9 cellular contexts compared by ENCODE assay signal in the genomic region with DNA sequence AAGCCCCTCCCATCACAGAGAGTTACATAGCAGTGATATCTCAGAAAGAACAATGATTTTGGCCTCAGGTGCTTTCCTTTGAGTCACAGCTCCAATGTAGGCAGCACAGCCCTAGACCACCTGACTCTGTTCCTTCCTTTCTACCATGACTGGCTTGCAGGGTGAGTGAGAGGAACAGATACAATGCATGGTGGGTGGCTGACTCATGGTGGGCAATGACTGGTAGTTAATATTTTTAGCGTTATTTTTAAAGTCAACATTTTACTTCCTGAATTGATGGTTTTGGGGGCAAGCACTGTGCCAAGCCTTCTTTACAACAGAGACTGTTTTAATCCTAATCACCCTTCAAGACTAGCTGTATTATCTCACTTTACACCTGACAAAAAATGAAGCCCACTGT. TPM values are rescaled to one million over a fixed set of nuclear protein-coding genes. Genes with fewer than 3 reads are reported as not detected.
A peak's percentile ranks its signal among the peaks of the same experiment; 100 is the strongest.
DNase-seq lines count a peak whose midpoint lies in the region; ATAC-seq and TF ChIP-seq lines count a peak whose summit lies in the region.
"Had no signal": no experiment of that assay in that cellular context is flagged by ENCODE, and none has a peak within 500 bp of the region (broad histone marks: within the 10 kb centered on the region; RNA-seq: fewer than 3 reads in every experiment).

No MANE protein-coding gene starts in this region.

- CTCF ChIA-PET in Calu3 (lab: Charles Lee), result interaction anchor here (0.6 kb wide), 1 partner anchor 1034 kb away, joined by 3 read pairs; no protein-coding TSS in a partner anchor
- CTCF ChIA-PET in CD8-positive, alpha-beta memory T cell (lab: Charles Lee), result no interaction called here

- peak; percentile 49 for ATAC-seq in GM21360 (IDR thresholded peaks at IDR 0.05; ENCODE audit: unreplicated experiment)
- no peak for ATAC-seq in HG03521 (IDR thresholded peaks at IDR 0.05; ENCODE audit: unreplicated experiment)

- peaks cover 21% of the 10 kb centered on the region for H3K27me3 ChIP-seq in CD8-positive, alpha-beta memory T cell (ENCODE audit: insufficient read depth, low read length, poor library complexity, severe bottlenecking)
- H3K27me3 ChIP-seq: uterus had no signal

- in situ Hi-C loops in KBM-7 (cut with MboI; ENCODE audit: low pct_unique_long_range_greater_than_20kb, low sequenced_read_pairs), result no loop called here

- no peak overlapping the region for H3K4me3 Mint-ChIP-seq in Calu3 (ENCODE audit: low read depth, unreplicated experiment)
- peak overlapping the region in 1 of 7 donors; percentile 56 for H3K4me3 Mint-ChIP-seq in CD8-positive, alpha-beta memory T cell

- H3K9me3 ChIP-seq in CD8-positive, alpha-beta memory T cell (ENCODE audit: low read length), result no peaks in the 10 kb centered on the region
- H3K9me3 ChIP-seq: uterus had no signal

- DNase-seq in Calu3, result peak; percentile 43
- DNase-seq in KBM-7, result peak; percentile 60
- DNase-seq in fibroblast of pulmonary artery (ENCODE audit: low read depth), result peak; percentile 33
- DNase-seq in CD8-positive, alpha-beta memory T cell, result no peak
- no peak for DNase-seq in NCI-H345 treated with DMSO at 0.1 percent for 48 hours (lab: John Stamatoyannopoulos, UW; ENCODE audit: unreplicated experiment)
- DNase-seq in germinal center (ENCODE audit: low spot score), result no peak
- DNase-seq: uterus had no signal

- H3K27ac Mint-ChIP-seq in Calu3 (ENCODE audit: unreplicated experiment), result peak overlapping the region; percentile 30
- no peak overlapping the region for H3K27ac Mint-ChIP-seq in CD8-positive, alpha-beta memory T cell

- H3K4me3 ChIP-seq in fibroblast of pulmonary artery (replicated peaks; ENCODE audit: low read depth, low read length), result no peak overlapping the region
- no peak overlapping the region for H3K4me3 ChIP-seq in CD8-positive, alpha-beta memory T cell (ENCODE audit: low read length)
- H3K4me3 ChIP-seq: uterus had no signal

- H3K4me1 Mint-ChIP-seq in Calu3 (ENCODE audit: low read depth, unreplicated experiment), result peaks cover 7% of the 10 kb centered on the region
- H3K4me1 Mint-ChIP-seq in CD8-positive, alpha-beta memory T cell, result peaks cover 15 to 21% (median 20%) of the 10 kb centered on the region in 3 donors

- H3K27ac ChIP-seq in CD8-positive, alpha-beta memory T cell (ENCODE audit: low read depth, low read length), result no peak overlapping the region
- H3K27ac ChIP-seq: uterus had no signal

- peaks cover 12% of the 10 kb centered on the region for H3K4me1 ChIP-seq in CD8-positive, alpha-beta memory T cell (ENCODE audit: insufficient read depth, low read length)
- H3K4me1 ChIP-seq: uterus had no signal

- H3K27me3 Mint-ChIP-seq in Calu3 (ENCODE audit: unreplicated experiment), result no peaks in the 10 kb centered on the region
- peaks cover 30 to 75% of the 10 kb centered on the region in 2 donors for H3K27me3 Mint-ChIP-seq in CD8-positive, alpha-beta memory T cell

- no TSS peak for BruUV-seq in Calu3 (replicated peaks; lab: Mats Ljungman, UMichigan)

- H3K36me3 Mint-ChIP-seq in Calu3 (ENCODE audit: insufficient read depth, unreplicated experiment), result peaks cover 19% of the 10 kb centered on the region
- H3K36me3 Mint-ChIP-seq in CD8-positive, alpha-beta memory T cell, result no peaks in the 10 kb centered on the region

- POLR2A ChIA-PET in CD8-positive, alpha-beta memory T cell (lab: Charles Lee), result no interaction called here

- no peaks in the 10 kb centered on the region for H3K9me3 Mint-ChIP-seq in Calu3 (ENCODE audit: low read depth, unreplicated experiment)
- H3K9me3 Mint-ChIP-seq in CD8-positive, alpha-beta memory T cell, result peaks cover 0 to 3% (median 0%) of the 10 kb centered on the region in 5 donors

- intact Hi-C loops in Calu3 (cut with micrococcal nuclease; ENCODE audit: unreplicated experiment), result no loop called here

- H3K36me3 ChIP-seq in CD8-positive, alpha-beta memory T cell (ENCODE audit: insufficient read depth, low read length), result no peaks in the 10 kb centered on the region
- H3K36me3 ChIP-seq: uterus had no signal

- TF ChIP-seq CTCF in Calu3 (IDR thresholded peaks at IDR 0.05; ENCODE audit: unreplicated experiment) (no peak), fibroblast of pulmonary artery (IDR thresholded peaks at IDR 0.05; ENCODE audit: low read length, missing control alignments) (no peak)

RNA-seq across cellular contexts. Expression of gene ST3GAL6, which starts 32.8 kb away (rescaled TPM):
- 1.7 and 3.2 TPM in 2 replicates for total RNA-seq in Calu3 (2022)
- total RNA-seq in CD8-positive, alpha-beta memory T cell, result under 1 TPM; 0.20 to 0.31 TPM
- not detected for polyA plus RNA-seq in CD8-positive, alpha-beta memory T cell

Comparison
In these comparisons a context has a peak if more than half of its experiments do, and no peak if none do; other contexts are left out.
1. DNase-seq: peak in Calu3 (single experiment), KBM-7 (single experiment) and fibroblast of pulmonary artery (single experiment); none in CD8-positive, alpha-beta memory T cell (0 of 5), NCI-H345 treated with DMSO at 0.1 percent for 48 hours (single experiment) and germinal center (single experiment).